8 cellular contexts compared by ENCODE assay signal in the genomic region with DNA sequence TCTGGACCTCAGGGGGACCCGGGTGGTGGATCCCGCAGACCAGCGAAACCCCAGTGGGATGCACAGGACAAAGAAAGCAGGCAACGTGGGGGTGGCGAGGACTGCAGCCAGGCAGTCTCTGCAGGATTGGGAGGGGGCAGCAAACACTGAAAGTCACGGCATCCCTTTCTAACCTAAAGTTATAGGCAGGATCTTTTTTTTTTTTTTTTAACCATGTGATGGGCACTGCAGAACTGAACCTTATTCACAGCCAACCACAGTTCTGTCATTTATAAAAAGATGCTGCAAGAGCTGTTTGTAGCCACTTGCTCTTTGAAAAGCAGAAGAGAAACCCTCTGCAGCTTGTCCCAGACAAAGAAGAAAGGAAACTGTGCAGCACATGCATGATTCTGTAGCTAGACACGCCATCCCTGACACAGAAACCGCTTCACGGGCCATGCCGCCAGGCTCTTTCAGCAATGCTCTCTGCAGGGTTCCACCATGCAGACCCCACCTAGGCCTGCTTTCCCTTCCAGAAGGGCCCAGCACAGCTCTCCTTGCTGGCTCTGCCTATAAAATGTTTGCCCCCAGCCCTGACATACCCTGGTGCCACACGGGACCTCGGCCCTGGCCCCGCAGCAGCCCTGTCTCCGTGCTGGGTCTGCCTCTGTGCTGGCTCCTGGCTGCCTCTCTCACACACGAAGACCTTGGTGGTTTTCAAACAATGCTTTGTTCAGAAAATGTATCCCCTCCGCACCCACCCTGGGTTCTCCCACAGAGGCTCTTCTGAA.
A peak's percentile ranks its signal among the peaks of the same experiment; 100 is the strongest.
DNase-seq lines count a peak whose midpoint lies in the region; ATAC-seq and TF ChIP-seq lines count a peak whose summit lies in the region.

No MANE protein-coding gene starts in this region.

- peaks cover 29% of the 10 kb centered on the region for H3K36me3 ChIP-seq in iPS-20b (ENCODE audit: insufficient read depth, low read depth, low read length)
- H3K36me3 ChIP-seq in PC-3 (ENCODE audit: low read depth, low read length), result no peaks in the 10 kb centered on the region

- no TSS peak for BruUV-seq in PC-3 (replicated peaks; lab: Mats Ljungman, UMichigan)

- H3K79me2 ChIP-seq in PC-3 (ENCODE audit: low read length), result no peaks in the 10 kb centered on the region

- no peaks in the 10 kb centered on the region for H3F3A ChIP-seq in PC-3 (ENCODE audit: low read length, unreplicated experiment)

- peaks cover under 1% of the 10 kb centered on the region; the same call in 1 of the 2 replicates for H3K4me1 ChIP-seq in iPS-20b (ENCODE audit: insufficient read depth, low read length)
- H3K4me1 ChIP-seq in PC-3 (ENCODE audit: insufficient read depth, low read length), result peaks cover 12% of the 10 kb centered on the region

- H3K9me3 ChIP-seq in iPS-20b (ENCODE audit: insufficient read depth, low read depth, low read length) (no peaks in the 10 kb centered on the region), PC-3 (ENCODE audit: low read length) (no peaks in the 10 kb centered on the region)

- no peak overlapping the region for H3K4me3 ChIP-seq in iPS-20b (ENCODE audit: low read length)
- no peak overlapping the region for H3K4me3 ChIP-seq in PC-3 (ENCODE audit: low read length)

- CTCF ChIA-PET in PC-3 (lab: Charles Lee), result no interaction called here

- no peak overlapping the region for H3K4me2 ChIP-seq in PC-3 (ENCODE audit: low read length)

- DNase-seq in GM13977 (ENCODE audit: low spot score) (peak; percentile 86), NCI-H446 (lab: John Stamatoyannopoulos, UW) (no peak), PC-3 (no peak)
- no peak for DNase-seq in activated CD4-positive, CD25-positive, alpha-beta regulatory T cell treated with anti-CD3 and anti-CD28 coated beads, Interleukin-2, amount 50 U/mL, for 72 hours
- DNase-seq in activated CD4-positive, alpha-beta T cell treated with anti-CD3 and anti-CD28 coated beads, Interleukin-2, amount 50 U/mL, for 1 hour, result no peak

- peak; percentile 91 for ATAC-seq in GM21447 (IDR thresholded peaks at IDR 0.05; ENCODE audit: unreplicated experiment)
- ATAC-seq in HG03571 (IDR thresholded peaks at IDR 0.05; ENCODE audit: unreplicated experiment), result peak; percentile 88
- ATAC-seq in PC-3, result no peak

- no peaks in the 10 kb centered on the region for H3K9me2 ChIP-seq in PC-3 (replicated peaks; ENCODE audit: low read length)

- in situ Hi-C loops in GM13977 (cut with MboI; ENCODE audit: low pct_unique_long_range_greater_than_20kb, low sequenced_read_pairs, unreplicated experiment), result no loop called here

- no peak for TF ChIP-seq CTCF in GM13977 (IDR thresholded peaks at IDR 0.05; ENCODE audit: extremely low read depth, insufficient read depth, missing control alignments)
- no peak for TF ChIP-seq CTCF in PC-3 (conservative IDR thresholded peaks at IDR 0.05; ENCODE audit: low read depth, low read length)

- H3K27ac ChIP-seq in iPS-20b (ENCODE audit: low read length), result no peak overlapping the region
- H3K27ac ChIP-seq in PC-3 (ENCODE audit: low read length), result no peak overlapping the region

- H3K9ac ChIP-seq in iPS-20b (ENCODE audit: low read depth, low read length) (peak overlapping the region; percentile 21; the same call in 1 of the 2 replicates), PC-3 (ENCODE audit: low read length) (no peak overlapping the region)

- H2AFZ ChIP-seq in PC-3 (ENCODE audit: low read length), result no peak overlapping the region

- no peaks in the 10 kb centered on the region for H4K20me1 ChIP-seq in PC-3 (ENCODE audit: low read length)

- H3K27me3 ChIP-seq in iPS-20b (ENCODE audit: insufficient read depth, low read length), result no peaks in the 10 kb centered on the region
- no peaks in the 10 kb centered on the region for H3K27me3 ChIP-seq in PC-3 (ENCODE audit: low read length)

- POLR2A ChIA-PET in PC-3 (lab: Charles Lee; ENCODE audit: unreplicated experiment), result no interaction called here

- intact Hi-C loops in PC-3 (cut with micrococcal nuclease), result no loop called here
